In genomic region chr17:20143740-20144139, GRCh38 we compare ENCODE assay signal across 1 cellular context.
TF ChIP-seq lines count a peak whose summit lies in the region.

No MANE protein-coding gene starts in this region.

TF ChIP-seq in GM23338, 12 proteins besides CTCF, POLR2A, EP300 and RAD21 (continued from another document):
- no peak for TF ChIP-seq ZNF462 (CRISPR knock-in tag; IDR thresholded peaks at IDR 0.05)
- no peak for TF ChIP-seq REST (IDR thresholded peaks at IDR 0.05; ENCODE audit: unreplicated experiment)
- TF ChIP-seq CREB1 (CRISPR knock-in tag; IDR thresholded peaks at IDR 0.05; ENCODE audit: low read depth), result no peak
